ENCODE assay signal across 19 cellular contexts in the genomic region with DNA sequence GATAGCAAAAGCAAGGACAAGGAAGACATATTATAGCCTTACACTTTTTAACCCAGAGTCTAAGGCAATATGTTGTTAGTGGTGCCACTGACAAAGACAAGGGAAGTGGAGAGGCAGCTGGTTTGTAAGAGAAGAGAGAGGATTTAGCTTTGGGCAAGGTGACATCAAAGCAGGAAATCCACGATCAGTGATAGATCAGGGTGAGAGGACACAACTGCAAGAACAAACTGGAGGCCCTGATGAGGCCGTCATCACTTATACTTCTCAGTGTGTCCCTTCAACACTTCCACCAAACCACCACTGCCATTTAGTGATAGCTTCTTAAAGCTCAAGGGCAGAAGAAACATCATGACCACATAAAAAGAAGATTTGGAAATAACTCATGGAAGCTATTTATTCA. TPM values are rescaled to one million over a fixed set of nuclear protein-coding genes. Genes with fewer than 3 reads are reported as not detected.
"Had no signal": no experiment of that assay in that cellular context is flagged by ENCODE, and none has a peak within 500 bp of the region (broad histone marks: within the 10 kb centered on the region; RNA-seq: fewer than 3 reads in every experiment).

No MANE protein-coding gene starts in this region.

RNA-seq across cellular contexts. Expression of a gene that starts 20.7 kb away (rescaled TPM):
- total RNA-seq: activated naive CD4-positive, alpha-beta T cell treated with anti-CD3 and anti-CD28 coated beads for 36 hours; activated naive CD4-positive, alpha-beta T cell treated with anti-CD3 and anti-CD28 coated beads, Interleukin-2, amount 50 U/mL, for 72 hours; activated naive CD8-positive, alpha-beta T cell treated with anti-CD3 and anti-CD28 coated beads for 36 hours; activated naive CD8-positive, alpha-beta T cell treated with anti-CD3 and anti-CD28 coated beads, Interleukin-2, amount 10 ng/mL, durations not matched to agents 7 days and 5 days; activated T-cell treated with anti-CD3 and anti-CD28 coated beads, Interleukin-2, amount 50 U/mL, for 4 hours; activated T-cell treated with anti-CD3 and anti-CD28 coated beads, Interleukin-2, amount 50 U/mL, for 72 hours; activated T-helper 1 cell treated with anti-CD3 and anti-CD28 coated beads, Interleukin-12 subunit alpha, Interleukin-12 subunit beta, Interleukin-2, Interleukin-4 antibody, amounts not matched to agents 30 ng/mL and 10 ng/mL and 1 ng/mL, durations not matched to agents 14 hours and 24 hours and 36 hours; activated T-helper 17 cell treated with anti-CD3 and anti-CD28 coated beads, Interleukin-2, amount 50 U/mL, for 72 hours; activated T-helper 2 cell treated with anti-CD3 and anti-CD28 coated beads, Interferon-gamma antibody, Interleukin-2, Interleukin-4, amounts not matched to agents 10 μg/mL and 5 μg/mL and 100 μg/mL, durations not matched to agents 14 hours and 24 hours and 36 hours; aorta; astrocyte; body of pancreas; breast epithelium; bronchial epithelial cell; cardiac muscle cell; cardiac septum had no signal
- polyA plus RNA-seq: adipose tissue, aorta, cardiac muscle cell had no signal

RNA-seq across cellular contexts. Expression of a gene that starts 30.7 kb away (rescaled TPM):
- total RNA-seq: activated naive CD4-positive, alpha-beta T cell treated with anti-CD3 and anti-CD28 coated beads for 36 hours; activated naive CD4-positive, alpha-beta T cell treated with anti-CD3 and anti-CD28 coated beads, Interleukin-2, amount 50 U/mL, for 72 hours; activated naive CD8-positive, alpha-beta T cell treated with anti-CD3 and anti-CD28 coated beads for 36 hours; activated naive CD8-positive, alpha-beta T cell treated with anti-CD3 and anti-CD28 coated beads, Interleukin-2, amount 10 ng/mL, durations not matched to agents 7 days and 5 days; activated T-cell treated with anti-CD3 and anti-CD28 coated beads, Interleukin-2, amount 50 U/mL, for 72 hours; activated T-helper 1 cell treated with anti-CD3 and anti-CD28 coated beads, Interleukin-12 subunit alpha, Interleukin-12 subunit beta, Interleukin-2, Interleukin-4 antibody, amounts not matched to agents 30 ng/mL and 10 ng/mL and 1 ng/mL, durations not matched to agents 14 hours and 24 hours and 36 hours; activated T-helper 17 cell treated with anti-CD3 and anti-CD28 coated beads, Interleukin-2, amount 50 U/mL, for 72 hours; activated T-helper 2 cell treated with anti-CD3 and anti-CD28 coated beads, Interferon-gamma antibody, Interleukin-2, Interleukin-4, amounts not matched to agents 10 μg/mL and 5 μg/mL and 100 μg/mL, durations not matched to agents 14 hours and 24 hours and 36 hours; aorta; ascending aorta; astrocyte; body of pancreas; bronchial epithelial cell; cardiac muscle cell; cardiac septum had no signal
- polyA plus RNA-seq: aorta, cardiac muscle cell had no signal

RNA-seq across cellular contexts. Expression of a gene that starts 46.3 kb away (rescaled TPM):
- total RNA-seq: activated naive CD4-positive, alpha-beta T cell treated with anti-CD3 and anti-CD28 coated beads for 36 hours; activated naive CD4-positive, alpha-beta T cell treated with anti-CD3 and anti-CD28 coated beads, Interleukin-2, amount 50 U/mL, for 72 hours; activated naive CD8-positive, alpha-beta T cell treated with anti-CD3 and anti-CD28 coated beads for 36 hours; activated naive CD8-positive, alpha-beta T cell treated with anti-CD3 and anti-CD28 coated beads, Interleukin-2, amount 10 ng/mL, durations not matched to agents 7 days and 5 days; activated T-cell treated with anti-CD3 and anti-CD28 coated beads, Interleukin-2, amount 50 U/mL, for 4 hours; activated T-cell treated with anti-CD3 and anti-CD28 coated beads, Interleukin-2, amount 50 U/mL, for 72 hours; activated T-helper 1 cell treated with anti-CD3 and anti-CD28 coated beads, Interleukin-12 subunit alpha, Interleukin-12 subunit beta, Interleukin-2, Interleukin-4 antibody, amounts not matched to agents 30 ng/mL and 10 ng/mL and 1 ng/mL, durations not matched to agents 14 hours and 24 hours and 36 hours; activated T-helper 17 cell treated with anti-CD3 and anti-CD28 coated beads, Interleukin-2, amount 50 U/mL, for 72 hours; activated T-helper 2 cell treated with anti-CD3 and anti-CD28 coated beads, Interferon-gamma antibody, Interleukin-2, Interleukin-4, amounts not matched to agents 10 μg/mL and 5 μg/mL and 100 μg/mL, durations not matched to agents 14 hours and 24 hours and 36 hours; adrenal gland; aorta; ascending aorta; astrocyte; body of pancreas; breast epithelium; bronchial epithelial cell; cardiac muscle cell; cardiac septum had no signal
- polyA plus RNA-seq: adipose tissue, adrenal gland, aorta, cardiac muscle cell had no signal
